ENCODE assay signal across 1 cellular context in the genomic region with DNA sequence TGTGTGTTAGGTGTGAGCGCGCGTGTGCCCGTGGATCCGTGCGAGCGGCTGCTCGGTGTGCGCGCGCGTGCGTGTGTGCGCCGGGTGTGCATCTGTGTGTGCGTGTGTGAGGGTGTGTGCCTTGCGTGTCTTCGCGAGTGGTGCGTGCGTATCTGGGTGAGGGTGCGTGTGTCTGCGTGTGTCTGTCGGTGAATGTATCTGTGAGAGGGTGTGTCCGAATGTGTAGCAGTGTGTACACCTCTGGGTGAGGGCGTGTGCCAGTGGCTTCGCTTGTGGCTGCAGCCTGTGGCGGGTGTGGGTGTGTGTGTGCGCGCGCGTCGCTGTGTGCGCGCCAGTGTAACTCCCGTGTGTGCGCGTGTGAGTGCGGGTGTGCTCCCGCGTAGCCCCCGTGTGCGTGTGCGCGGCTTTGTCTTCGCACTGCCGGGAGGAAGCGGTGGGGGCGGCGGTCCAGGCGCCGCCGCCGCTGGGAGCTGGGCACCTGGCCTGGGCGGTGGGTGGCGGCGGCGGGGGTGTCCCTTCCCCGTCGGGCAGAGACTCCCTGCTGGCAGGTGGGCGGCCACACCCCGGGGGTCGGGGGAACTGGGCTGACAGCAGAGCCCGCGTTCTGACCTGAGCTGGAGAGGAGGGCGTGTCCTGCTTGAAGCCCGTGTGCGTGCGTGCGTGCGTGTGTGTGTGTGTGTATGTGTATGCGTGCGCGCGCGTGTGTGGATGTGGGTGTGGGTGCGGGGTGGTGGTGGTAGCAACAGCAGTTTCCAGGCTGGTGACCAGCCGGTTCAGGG.
TF ChIP-seq lines count a peak whose summit lies in the region.

No MANE protein-coding gene starts in this region.

TF ChIP-seq in HepG2, 621 proteins besides CTCF, POLR2A, EP300 and RAD21 (continued from another document and continues in another):
- TF ChIP-seq, protein P1, sequence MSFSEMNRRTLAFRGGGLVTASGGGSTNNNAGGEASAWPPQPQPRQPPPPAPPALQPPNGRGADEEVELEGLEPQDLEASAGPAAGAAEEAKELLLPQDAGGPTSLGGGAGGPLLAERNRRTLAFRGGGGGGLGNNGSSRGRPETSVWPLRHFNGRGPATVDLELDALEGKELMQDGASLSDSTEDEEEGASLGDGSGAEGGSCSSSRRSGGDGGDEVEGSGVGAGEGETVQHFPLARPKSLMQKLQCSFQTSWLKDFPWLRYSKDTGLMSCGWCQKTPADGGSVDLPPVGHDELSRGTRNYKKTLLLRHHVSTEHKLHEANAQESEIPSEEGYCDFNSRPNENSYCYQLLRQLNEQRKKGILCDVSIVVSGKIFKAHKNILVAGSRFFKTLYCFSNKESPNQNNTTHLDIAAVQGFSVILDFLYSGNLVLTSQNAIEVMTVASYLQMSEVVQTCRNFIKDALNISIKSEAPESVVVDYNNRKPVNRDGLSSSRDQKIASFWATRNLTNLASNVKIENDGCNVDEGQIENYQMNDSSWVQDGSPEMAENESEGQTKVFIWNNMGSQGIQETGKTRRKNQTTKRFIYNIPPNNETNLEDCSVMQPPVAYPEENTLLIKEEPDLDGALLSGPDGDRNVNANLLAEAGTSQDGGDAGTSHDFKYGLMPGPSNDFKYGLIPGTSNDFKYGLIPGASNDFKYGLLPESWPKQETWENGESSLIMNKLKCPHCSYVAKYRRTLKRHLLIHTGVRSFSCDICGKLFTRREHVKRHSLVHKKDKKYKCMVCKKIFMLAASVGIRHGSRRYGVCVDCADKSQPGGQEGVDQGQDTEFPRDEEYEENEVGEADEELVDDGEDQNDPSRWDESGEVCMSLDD (CRISPR knock-in tag; IDR thresholded peaks at IDR 0.05; ENCODE audit: borderline replicate concordance) = no peak
- TF ChIP-seq ZNF546 (CRISPR knock-in tag; conservative IDR thresholded peaks at IDR 0.05) (peak; percentile 36; the same call in 1 of the 2 replicates), ZNF34 (CRISPR knock-in tag; IDR thresholded peaks at IDR 0.05; ENCODE audit: borderline replicate concordance) (no peak), ZNF777 (CRISPR knock-in tag; IDR thresholded peaks at IDR 0.05) (peak; percentile 31; the same call in 1 of the 2 replicates), CHCHD3 (CRISPR knock-in tag; IDR thresholded peaks at IDR 0.05) (no peak), ARNT (IDR thresholded peaks at IDR 0.05) (no peak), SIN3B (IDR thresholded peaks at IDR 0.05; ENCODE audit: low read length) (no peak), ZNF496 (CRISPR knock-in tag; IDR thresholded peaks at IDR 0.05; ENCODE audit: insufficient replicate concordance) (no peak), SKI (IDR thresholded peaks at IDR 0.05; ENCODE audit: partially characterized antibody) (no peak), SRF (IDR thresholded peaks at IDR 0.05; ENCODE audit: low read depth, low read length) (no peak), GTF3A (CRISPR knock-in tag; conservative IDR thresholded peaks at IDR 0.05) (no peak), ZBTB38 (CRISPR knock-in tag; IDR thresholded peaks at IDR 0.05) (0 out of 2 replicates have a peak, but pooled peaks have one; percentile 12), FOXC1 (CRISPR knock-in tag; IDR thresholded peaks at IDR 0.05; ENCODE audit: borderline replicate concordance) (no peak), ZNF550 (CRISPR knock-in tag; IDR thresholded peaks at IDR 0.05; ENCODE audit: borderline replicate concordance) (peak; percentile 9; the same call in 1 of the 2 replicates), ZFP62 (CRISPR knock-in tag; IDR thresholded peaks at IDR 0.05) (no peak), TEAD3 (CRISPR knock-in tag; optimal IDR thresholded peaks at IDR 0.05; ENCODE audit: borderline replicate concordance) (no peak), ZNF432 (CRISPR knock-in tag; IDR thresholded peaks at IDR 0.05; ENCODE audit: borderline replicate concordance) (0 out of 2 replicates have a peak, but pooled peaks have one; percentile 29), ZNF747 (CRISPR knock-in tag; IDR thresholded peaks at IDR 0.05; ENCODE audit: borderline replicate concordance) (no peak), MEF2D (CRISPR knock-in tag; IDR thresholded peaks at IDR 0.05) (no peak), SP2 (CRISPR knock-in tag; IDR thresholded peaks at IDR 0.05) (0 out of 2 replicates have a peak, but pooled peaks have one; percentile 39), ZNF761 (CRISPR knock-in tag; conservative IDR thresholded peaks at IDR 0.05) (no peak), KMT2A (CRISPR knock-in tag; IDR thresholded peaks at IDR 0.05) (no peak), ZNF430 (CRISPR knock-in tag; IDR thresholded peaks at IDR 0.05) (no peak), ZNF567 (CRISPR knock-in tag; IDR thresholded peaks at IDR 0.05; ENCODE audit: borderline replicate concordance) (no peak), MAFK (conservative IDR thresholded peaks at IDR 0.05 in 1 of 2, IDR thresholded peaks at IDR 0.05 in 1 of 2; ENCODE audit: low read length in 2 of 2) (no peak), ZNF772 (CRISPR knock-in tag; IDR thresholded peaks at IDR 0.05) (peak; percentile 26; the same call in 1 of the 2 replicates), SP4 (CRISPR knock-in tag; IDR thresholded peaks at IDR 0.05) (peak; percentile 52; the same call in 1 of the 2 replicates), CENPX (CRISPR knock-in tag; IDR thresholded peaks at IDR 0.05) (no peak), STAT5B (CRISPR knock-in tag; IDR thresholded peaks at IDR 0.05) (no peak), NFE2L2 (IDR thresholded peaks at IDR 0.05; ENCODE audit: low read length) (no peak), ZNF572 (CRISPR knock-in tag; IDR thresholded peaks at IDR 0.05) (peak; percentile 16; the same call in 1 of the 2 replicates), CBX2 (IDR thresholded peaks at IDR 0.05; ENCODE audit: low read depth, low read length) (no peak), CBX2 (CRISPR knock-in tag; IDR thresholded peaks at IDR 0.05; ENCODE audit: low read depth) (no peak), KLF12 (CRISPR knock-in tag; IDR thresholded peaks at IDR 0.05; ENCODE audit: borderline replicate concordance) (no peak)
- TF ChIP-seq, protein P2, sequence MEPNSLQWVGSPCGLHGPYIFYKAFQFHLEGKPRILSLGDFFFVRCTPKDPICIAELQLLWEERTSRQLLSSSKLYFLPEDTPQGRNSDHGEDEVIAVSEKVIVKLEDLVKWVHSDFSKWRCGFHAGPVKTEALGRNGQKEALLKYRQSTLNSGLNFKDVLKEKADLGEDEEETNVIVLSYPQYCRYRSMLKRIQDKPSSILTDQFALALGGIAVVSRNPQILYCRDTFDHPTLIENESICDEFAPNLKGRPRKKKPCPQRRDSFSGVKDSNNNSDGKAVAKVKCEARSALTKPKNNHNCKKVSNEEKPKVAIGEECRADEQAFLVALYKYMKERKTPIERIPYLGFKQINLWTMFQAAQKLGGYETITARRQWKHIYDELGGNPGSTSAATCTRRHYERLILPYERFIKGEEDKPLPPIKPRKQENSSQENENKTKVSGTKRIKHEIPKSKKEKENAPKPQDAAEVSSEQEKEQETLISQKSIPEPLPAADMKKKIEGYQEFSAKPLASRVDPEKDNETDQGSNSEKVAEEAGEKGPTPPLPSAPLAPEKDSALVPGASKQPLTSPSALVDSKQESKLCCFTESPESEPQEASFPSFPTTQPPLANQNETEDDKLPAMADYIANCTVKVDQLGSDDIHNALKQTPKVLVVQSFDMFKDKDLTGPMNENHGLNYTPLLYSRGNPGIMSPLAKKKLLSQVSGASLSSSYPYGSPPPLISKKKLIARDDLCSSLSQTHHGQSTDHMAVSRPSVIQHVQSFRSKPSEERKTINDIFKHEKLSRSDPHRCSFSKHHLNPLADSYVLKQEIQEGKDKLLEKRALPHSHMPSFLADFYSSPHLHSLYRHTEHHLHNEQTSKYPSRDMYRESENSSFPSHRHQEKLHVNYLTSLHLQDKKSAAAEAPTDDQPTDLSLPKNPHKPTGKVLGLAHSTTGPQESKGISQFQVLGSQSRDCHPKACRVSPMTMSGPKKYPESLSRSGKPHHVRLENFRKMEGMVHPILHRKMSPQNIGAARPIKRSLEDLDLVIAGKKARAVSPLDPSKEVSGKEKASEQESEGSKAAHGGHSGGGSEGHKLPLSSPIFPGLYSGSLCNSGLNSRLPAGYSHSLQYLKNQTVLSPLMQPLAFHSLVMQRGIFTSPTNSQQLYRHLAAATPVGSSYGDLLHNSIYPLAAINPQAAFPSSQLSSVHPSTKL (CRISPR knock-in tag; IDR thresholded peaks at IDR 0.05) = no peak
- TF ChIP-seq, protein P3, sequence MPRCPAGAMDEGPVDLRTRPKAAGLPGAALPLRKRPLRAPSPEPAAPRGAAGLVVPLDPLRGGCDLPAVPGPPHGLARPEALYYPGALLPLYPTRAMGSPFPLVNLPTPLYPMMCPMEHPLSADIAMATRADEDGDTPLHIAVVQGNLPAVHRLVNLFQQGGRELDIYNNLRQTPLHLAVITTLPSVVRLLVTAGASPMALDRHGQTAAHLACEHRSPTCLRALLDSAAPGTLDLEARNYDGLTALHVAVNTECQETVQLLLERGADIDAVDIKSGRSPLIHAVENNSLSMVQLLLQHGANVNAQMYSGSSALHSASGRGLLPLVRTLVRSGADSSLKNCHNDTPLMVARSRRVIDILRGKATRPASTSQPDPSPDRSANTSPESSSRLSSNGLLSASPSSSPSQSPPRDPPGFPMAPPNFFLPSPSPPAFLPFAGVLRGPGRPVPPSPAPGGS (CRISPR knock-in tag; IDR thresholded peaks at IDR 0.05) = no peak
- TF ChIP-seq, protein P4, sequence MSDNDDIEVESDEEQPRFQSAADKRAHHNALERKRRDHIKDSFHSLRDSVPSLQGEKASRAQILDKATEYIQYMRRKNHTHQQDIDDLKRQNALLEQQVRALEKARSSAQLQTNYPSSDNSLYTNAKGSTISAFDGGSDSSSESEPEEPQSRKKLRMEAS (IDR thresholded peaks at IDR 0.05) = peak; percentile 42; the same call in 1 of the 2 replicates
- TF ChIP-seq, protein P5, sequence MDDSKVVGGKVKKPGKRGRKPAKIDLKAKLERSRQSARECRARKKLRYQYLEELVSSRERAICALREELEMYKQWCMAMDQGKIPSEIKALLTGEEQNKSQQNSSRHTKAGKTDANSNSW (CRISPR knock-in tag; IDR thresholded peaks at IDR 0.05; ENCODE audit: borderline replicate concordance) = no peak
- TF ChIP-seq, protein P6, sequence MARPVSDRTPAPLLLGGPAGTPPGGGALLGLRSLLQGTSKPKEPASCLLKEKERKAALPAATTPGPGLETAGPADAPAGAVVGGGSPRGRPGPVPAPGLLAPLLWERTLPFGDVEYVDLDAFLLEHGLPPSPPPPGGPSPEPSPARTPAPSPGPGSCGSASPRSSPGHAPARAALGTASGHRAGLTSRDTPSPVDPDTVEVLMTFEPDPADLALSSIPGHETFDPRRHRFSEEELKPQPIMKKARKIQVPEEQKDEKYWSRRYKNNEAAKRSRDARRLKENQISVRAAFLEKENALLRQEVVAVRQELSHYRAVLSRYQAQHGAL (CRISPR knock-in tag; IDR thresholded peaks at IDR 0.05; ENCODE audit: not compliant biosample characterization) = no peak
- TF ChIP-seq, protein P7, sequence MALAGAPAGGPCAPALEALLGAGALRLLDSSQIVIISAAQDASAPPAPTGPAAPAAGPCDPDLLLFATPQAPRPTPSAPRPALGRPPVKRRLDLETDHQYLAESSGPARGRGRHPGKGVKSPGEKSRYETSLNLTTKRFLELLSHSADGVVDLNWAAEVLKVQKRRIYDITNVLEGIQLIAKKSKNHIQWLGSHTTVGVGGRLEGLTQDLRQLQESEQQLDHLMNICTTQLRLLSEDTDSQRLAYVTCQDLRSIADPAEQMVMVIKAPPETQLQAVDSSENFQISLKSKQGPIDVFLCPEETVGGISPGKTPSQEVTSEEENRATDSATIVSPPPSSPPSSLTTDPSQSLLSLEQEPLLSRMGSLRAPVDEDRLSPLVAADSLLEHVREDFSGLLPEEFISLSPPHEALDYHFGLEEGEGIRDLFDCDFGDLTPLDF (CRISPR knock-in tag; IDR thresholded peaks at IDR 0.05) = no peak
- TF ChIP-seq, protein P8, sequence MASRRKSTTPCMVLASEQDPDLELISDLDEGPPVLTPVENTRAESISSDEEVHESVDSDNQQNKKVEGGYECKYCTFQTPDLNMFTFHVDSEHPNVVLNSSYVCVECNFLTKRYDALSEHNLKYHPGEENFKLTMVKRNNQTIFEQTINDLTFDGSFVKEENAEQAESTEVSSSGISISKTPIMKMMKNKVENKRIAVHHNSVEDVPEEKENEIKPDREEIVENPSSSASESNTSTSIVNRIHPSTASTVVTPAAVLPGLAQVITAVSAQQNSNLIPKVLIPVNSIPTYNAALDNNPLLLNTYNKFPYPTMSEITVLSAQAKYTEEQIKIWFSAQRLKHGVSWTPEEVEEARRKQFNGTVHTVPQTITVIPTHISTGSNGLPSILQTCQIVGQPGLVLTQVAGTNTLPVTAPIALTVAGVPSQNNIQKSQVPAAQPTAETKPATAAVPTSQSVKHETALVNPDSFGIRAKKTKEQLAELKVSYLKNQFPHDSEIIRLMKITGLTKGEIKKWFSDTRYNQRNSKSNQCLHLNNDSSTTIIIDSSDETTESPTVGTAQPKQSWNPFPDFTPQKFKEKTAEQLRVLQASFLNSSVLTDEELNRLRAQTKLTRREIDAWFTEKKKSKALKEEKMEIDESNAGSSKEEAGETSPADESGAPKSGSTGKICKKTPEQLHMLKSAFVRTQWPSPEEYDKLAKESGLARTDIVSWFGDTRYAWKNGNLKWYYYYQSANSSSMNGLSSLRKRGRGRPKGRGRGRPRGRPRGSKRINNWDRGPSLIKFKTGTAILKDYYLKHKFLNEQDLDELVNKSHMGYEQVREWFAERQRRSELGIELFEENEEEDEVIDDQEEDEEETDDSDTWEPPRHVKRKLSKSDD (CRISPR knock-in tag; IDR thresholded peaks at IDR 0.05; ENCODE audit: low read depth) = 0 out of 2 replicates have a peak, but pooled peaks have one; percentile 28
- TF ChIP-seq, protein P9, sequence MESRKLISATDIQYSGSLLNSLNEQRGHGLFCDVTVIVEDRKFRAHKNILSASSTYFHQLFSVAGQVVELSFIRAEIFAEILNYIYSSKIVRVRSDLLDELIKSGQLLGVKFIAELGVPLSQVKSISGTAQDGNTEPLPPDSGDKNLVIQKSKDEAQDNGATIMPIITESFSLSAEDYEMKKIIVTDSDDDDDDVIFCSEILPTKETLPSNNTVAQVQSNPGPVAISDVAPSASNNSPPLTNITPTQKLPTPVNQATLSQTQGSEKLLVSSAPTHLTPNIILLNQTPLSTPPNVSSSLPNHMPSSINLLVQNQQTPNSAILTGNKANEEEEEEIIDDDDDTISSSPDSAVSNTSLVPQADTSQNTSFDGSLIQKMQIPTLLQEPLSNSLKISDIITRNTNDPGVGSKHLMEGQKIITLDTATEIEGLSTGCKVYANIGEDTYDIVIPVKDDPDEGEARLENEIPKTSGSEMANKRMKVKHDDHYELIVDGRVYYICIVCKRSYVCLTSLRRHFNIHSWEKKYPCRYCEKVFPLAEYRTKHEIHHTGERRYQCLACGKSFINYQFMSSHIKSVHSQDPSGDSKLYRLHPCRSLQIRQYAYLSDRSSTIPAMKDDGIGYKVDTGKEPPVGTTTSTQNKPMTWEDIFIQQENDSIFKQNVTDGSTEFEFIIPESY (CRISPR knock-in tag; IDR thresholded peaks at IDR 0.05) = no peak
- TF ChIP-seq, protein P10, sequence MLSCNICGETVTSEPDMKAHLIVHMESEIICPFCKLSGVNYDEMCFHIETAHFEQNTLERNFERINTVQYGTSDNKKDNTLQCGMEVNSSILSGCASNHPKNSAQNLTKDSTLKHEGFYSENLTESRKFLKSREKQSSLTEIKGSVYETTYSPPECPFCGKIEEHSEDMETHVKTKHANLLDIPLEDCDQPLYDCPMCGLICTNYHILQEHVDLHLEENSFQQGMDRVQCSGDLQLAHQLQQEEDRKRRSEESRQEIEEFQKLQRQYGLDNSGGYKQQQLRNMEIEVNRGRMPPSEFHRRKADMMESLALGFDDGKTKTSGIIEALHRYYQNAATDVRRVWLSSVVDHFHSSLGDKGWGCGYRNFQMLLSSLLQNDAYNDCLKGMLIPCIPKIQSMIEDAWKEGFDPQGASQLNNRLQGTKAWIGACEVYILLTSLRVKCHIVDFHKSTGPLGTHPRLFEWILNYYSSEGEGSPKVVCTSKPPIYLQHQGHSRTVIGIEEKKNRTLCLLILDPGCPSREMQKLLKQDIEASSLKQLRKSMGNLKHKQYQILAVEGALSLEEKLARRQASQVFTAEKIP (CRISPR knock-in tag; IDR thresholded peaks at IDR 0.05; ENCODE audit: borderline replicate concordance) = no peak
